Comparison of ENCODE assay signal across 2 cellular contexts in the genomic region with DNA sequence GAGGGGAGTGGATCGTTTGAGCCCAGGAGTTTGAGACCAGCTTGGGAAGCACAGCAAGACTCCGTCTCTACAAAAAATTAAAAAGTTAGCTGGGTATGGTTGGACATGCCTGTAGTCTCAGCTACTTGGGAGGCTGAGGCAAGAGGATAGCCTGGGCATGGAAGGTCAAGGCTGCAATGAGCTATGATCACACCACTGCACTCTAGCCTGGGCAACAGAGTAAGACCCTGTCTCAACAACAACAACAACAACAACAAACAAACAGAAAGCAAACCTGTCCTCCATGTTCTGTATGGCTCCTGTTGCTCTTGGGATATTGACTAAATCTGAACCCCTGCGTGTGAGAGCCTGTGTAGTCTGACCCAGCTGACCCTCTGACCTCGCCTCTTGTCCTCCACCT.
TF ChIP-seq lines count a peak whose summit lies in the region.

No MANE protein-coding gene starts in this region.

TF ChIP-seq in HEK293, 187 proteins besides CTCF, POLR2A, EP300 and RAD21:
- TF ChIP-seq OSR2 (tag by site-specific recombination; IDR thresholded peaks at IDR 0.05) (no peak), PRDM4 (tag by site-specific recombination; IDR thresholded peaks at IDR 0.05) (no peak), ZIC2 (tag by site-specific recombination; IDR thresholded peaks at IDR 0.05) (0 out of 2 replicates have a peak, but pooled peaks have one; percentile 7), ZNF121 (tag by site-specific recombination; IDR thresholded peaks at IDR 0.05) (peak; percentile 58; the same call in 1 of the 2 replicates)
TF ChIP-seq in HEK293: peak in this region for 2.

TF ChIP-seq in HepG2, 621 proteins besides CTCF, POLR2A, EP300 and RAD21:
- peak; percentile 10; the same call in 1 of the 2 replicates for TF ChIP-seq NR2F6 (IDR thresholded peaks at IDR 0.05)
- no peak for TF ChIP-seq NR2F6 (CRISPR knock-in tag; IDR thresholded peaks at IDR 0.05)
- no peak for TF ChIP-seq ZNF83 (CRISPR knock-in tag; IDR thresholded peaks at IDR 0.05; ENCODE audit: borderline replicate concordance)
- TF ChIP-seq ZNF121 (CRISPR knock-in tag; IDR thresholded peaks at IDR 0.05): peak; percentile 52; the same call in 1 of the 2 replicates
